ENCODE assay signal across 20 cellular contexts in genomic region chr11:119157088-119157487, GRCh38. TPM values are rescaled to one million over a fixed set of nuclear protein-coding genes. Genes with fewer than 3 reads are reported as not detected.
"Had no signal": no experiment of that assay in that cellular context is flagged by ENCODE, and none has a peak within 500 bp of the region (broad histone marks: within the 10 kb centered on the region; RNA-seq: fewer than 3 reads in every experiment).

No MANE protein-coding gene starts in this region.

- H3K36me3 ChIP-seq: heart left ventricle, left ventricle myocardium inferior, thoracic aorta had no signal

- H3K27ac ChIP-seq: heart left ventricle, left ventricle myocardium inferior, thoracic aorta had no signal

- FAIRE-seq: colon, endothelial cell of umbilical vein, frontal cortex, keratinocyte had no signal

- ATAC-seq: natural killer cell treated with Interleukin-12 subunit alpha and Interleukin-12 subunit beta and Interleukin-15 and Interleukin-18, amount 100 ng/mL, for 72 hours; stimulated activated naive CD8-positive, alpha-beta T cell treated with anti-CD3 and anti-CD28 coated beads, Interleukin-15, amount 100 ng/mL, for 72 hours had no signal

- H3K4me1 ChIP-seq: heart left ventricle, left ventricle myocardium inferior had no signal

- H3K9me3 ChIP-seq: heart left ventricle, left ventricle myocardium inferior, thoracic aorta had no signal

- DNase-seq: activated CD4-positive, alpha-beta T cell treated with anti-CD3 and anti-CD28 coated beads, Interleukin-2, amount 10 ng/mL, durations not matched to agents 7 days and 5 days; activated CD4-positive, CD25-positive, alpha-beta regulatory T cell; activated naive CD4-positive, alpha-beta T cell treated with anti-CD3 and anti-CD28 coated beads, Interleukin-2, amount 10 ng/mL, durations not matched to agents 7 days and 5 days; activated T-cell treated with anti-CD3 and anti-CD28 coated beads for 4 hours; heart left ventricle; left ventricle myocardium inferior; mesenchymal stem cell; occipital lobe; stimulated activated CD4-positive, alpha-beta T cell treated with anti-CD3 and anti-CD28 coated beads, Interleukin-2, amount 100 ng/mL, for 48 hours; stimulated activated CD8-positive, alpha-beta memory T cell treated with anti-CD3 and anti-CD28 coated beads, Interleukin-4, amount 100 ng/mL, for 48 hours; stimulated activated naive CD8-positive, alpha-beta T cell treated with anti-CD3 and anti-CD28 coated beads, Interleukin-15, amount 100 ng/mL, for 72 hours had no signal

- H3K27me3 ChIP-seq: heart left ventricle had no signal

- H3K4me3 ChIP-seq: heart left ventricle, left ventricle myocardium inferior, thoracic aorta had no signal

RNA-seq across cellular contexts. Expression of gene ABCG4, which starts 8.2 kb away (rescaled TPM):
- total RNA-seq: natural killer cell treated with Interleukin-12 subunit alpha and Interleukin-12 subunit beta and Interleukin-15 and Interleukin-18, amount 100 ng/mL, for 72 hours had no signal

RNA-seq across cellular contexts. Expression of gene NHERF4, which starts 28.2 kb away (rescaled TPM):
- total RNA-seq: activated CD8-positive, alpha-beta memory T cell treated with anti-CD3 and anti-CD28 coated beads for 36 hours; cardiac septum; endothelial cell of umbilical vein; fibroblast of lung; frontal cortex; left ventricle myocardium inferior; occipital lobe had no signal
- polyA plus RNA-seq: endothelial cell of umbilical vein, fibroblast of lung, heart left ventricle, keratinocyte had no signal
